In the genomic region with DNA sequence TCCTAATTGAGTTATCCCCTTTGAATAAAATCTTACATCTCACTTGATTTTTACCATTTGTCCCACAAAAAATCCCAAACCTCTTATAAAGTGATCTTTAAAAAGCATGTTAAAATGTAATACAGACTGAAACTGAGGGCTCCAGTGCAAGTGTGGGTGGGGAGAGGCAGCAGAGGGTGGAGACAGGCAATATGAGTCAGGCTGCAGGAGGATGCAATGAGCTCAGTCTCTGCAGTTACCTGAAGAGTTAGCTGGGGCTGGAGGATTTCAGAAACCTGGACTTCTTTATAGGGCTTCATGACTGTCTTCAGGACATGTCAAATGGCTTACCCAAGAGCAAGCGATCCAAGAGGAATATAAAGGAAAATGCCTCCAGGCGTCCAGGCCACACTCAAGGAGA, we compare ENCODE assay signal across 9 cellular contexts. TPM values are rescaled to one million over a fixed set of nuclear protein-coding genes. Genes with fewer than 3 reads are reported as not detected.
A peak's percentile ranks its signal among the peaks of the same experiment; 100 is the strongest.
DNase-seq lines count a peak whose midpoint lies in the region; ATAC-seq and TF ChIP-seq lines count a peak whose summit lies in the region.
"Had no signal": no experiment of that assay in that cellular context is flagged by ENCODE, and none has a peak within 500 bp of the region (broad histone marks: within the 10 kb centered on the region; RNA-seq: fewer than 3 reads in every experiment).

No MANE protein-coding gene starts in this region.

- H3K4me2 ChIP-seq in GM23338: no peak overlapping the region

- no peak for TF ChIP-seq CTCF in GM23338 (conservative IDR thresholded peaks at IDR 0.05; ENCODE audit: low read depth in 2 of 2)

- DNase-seq in activated CD4-positive, CD25-positive, alpha-beta regulatory T cell treated with anti-CD3 and anti-CD28 coated beads, Interleukin-2, amount 50 U/mL, for 72 hours: peak; percentile 43
- DNase-seq in activated naive CD8-positive, alpha-beta T cell treated with anti-CD3 and anti-CD28 coated beads, Interleukin-2, amount 10 ng/mL, durations not matched to agents 7 days and 5 days: peak; percentile 44
- DNase-seq in stimulated activated CD4-positive, alpha-beta T cell treated with anti-CD3 and anti-CD28 coated beads, Interleukin-1b, Interleukin-23, amount 100 ng/mL, for 48 hours: peak; percentile 49
- DNase-seq in 8988T (no peak), GM23338 (ENCODE audit: low spot score) (no peak)

- ATAC-seq in GM18511 (IDR thresholded peaks at IDR 0.05; ENCODE audit: unreplicated experiment) (peak; percentile 45), GM21723 (IDR thresholded peaks at IDR 0.05; ENCODE audit: unreplicated experiment) (no peak), GM23338 (no peak), HG03139 (IDR thresholded peaks at IDR 0.05; ENCODE audit: unreplicated experiment) (no peak)
- peak; percentile 99 for ATAC-seq in activated naive CD8-positive, alpha-beta T cell treated with anti-CD3 and anti-CD28 coated beads, Interleukin-2, amount 10 ng/mL, durations not matched to agents 7 days and 5 days (ENCODE audit: low read depth)

- peak overlapping the region; percentile 74 for H3K4me3 Mint-ChIP-seq in activated naive CD8-positive, alpha-beta T cell treated with anti-CD3 and anti-CD28 coated beads, Interleukin-2, amount 10 ng/mL, durations not matched to agents 7 days and 5 days
- no peak overlapping the region for H3K4me3 Mint-ChIP-seq in GM23338

- H4K20me1 ChIP-seq in GM23338 (replicated peaks; ENCODE audit: insufficient read depth): no peaks in the 10 kb centered on the region; the same call in 1 of the 2 replicates

- no peak overlapping the region for H3K4me3 ChIP-seq in GM23338

- no peak overlapping the region for H2AFZ ChIP-seq in GM23338

- H3K27ac ChIP-seq in GM23338 (ENCODE audit: low read depth): no peak overlapping the region
- H3K27ac ChIP-seq: epithelial cell of prostate had no signal

- no peaks in the 10 kb centered on the region for H3K9me2 ChIP-seq in GM23338 (ENCODE audit: insufficient read depth)

- peak overlapping the region; percentile 94 for H3K27ac Mint-ChIP-seq in activated naive CD8-positive, alpha-beta T cell treated with anti-CD3 and anti-CD28 coated beads, Interleukin-2, amount 10 ng/mL, durations not matched to agents 7 days and 5 days
- H3K27ac Mint-ChIP-seq in GM23338: no peak overlapping the region

- H3K9me3 Mint-ChIP-seq in activated naive CD8-positive, alpha-beta T cell treated with anti-CD3 and anti-CD28 coated beads, Interleukin-2, amount 10 ng/mL, durations not matched to agents 7 days and 5 days: no peaks in the 10 kb centered on the region
- no peaks in the 10 kb centered on the region for H3K9me3 Mint-ChIP-seq in GM23338

- no peaks in the 10 kb centered on the region for H3K36me3 ChIP-seq in GM23338 (ENCODE audit: insufficient read depth)

- H3K36me3 Mint-ChIP-seq in activated naive CD8-positive, alpha-beta T cell treated with anti-CD3 and anti-CD28 coated beads, Interleukin-2, amount 10 ng/mL, durations not matched to agents 7 days and 5 days: peaks cover 13% of the 10 kb centered on the region
- no peaks in the 10 kb centered on the region for H3K36me3 Mint-ChIP-seq in GM23338 (ENCODE audit: low read depth)

- H3K4me1 ChIP-seq in GM23338 (ENCODE audit: insufficient read depth): no peaks in the 10 kb centered on the region

- H3K27me3 Mint-ChIP-seq in activated naive CD8-positive, alpha-beta T cell treated with anti-CD3 and anti-CD28 coated beads, Interleukin-2, amount 10 ng/mL, durations not matched to agents 7 days and 5 days: no peaks in the 10 kb centered on the region
- H3K27me3 Mint-ChIP-seq in GM23338 (ENCODE audit: insufficient read depth, low read depth, poor library complexity): no peaks in the 10 kb centered on the region

- H3F3A ChIP-seq in GM23338 (replicated peaks; ENCODE audit: low read depth): no peaks in the 10 kb centered on the region

- no peaks in the 10 kb centered on the region for H3K27me3 ChIP-seq in GM23338 (ENCODE audit: insufficient read depth)

- no peaks in the 10 kb centered on the region for H3K79me2 ChIP-seq in GM23338 (replicated peaks; ENCODE audit: insufficient read depth)

- POLR2A ChIA-PET in activated naive CD8-positive, alpha-beta T cell treated with anti-CD3 and anti-CD28 coated beads, Interleukin-2, amount 10 ng/mL, durations not matched to agents 7 days and 5 days (lab: Charles Lee): interaction anchor here (0.9 to 1.2 kb wide), 3 partner anchors 13 to 21 kb away, joined by 3 to 9 read pairs (median 3); no protein-coding TSS in a partner anchor

- H3K4me1 Mint-ChIP-seq in activated naive CD8-positive, alpha-beta T cell treated with anti-CD3 and anti-CD28 coated beads, Interleukin-2, amount 10 ng/mL, durations not matched to agents 7 days and 5 days: peaks cover 53% of the 10 kb centered on the region
- H3K4me1 Mint-ChIP-seq in GM23338: no peaks in the 10 kb centered on the region

TF ChIP-seq in GM23338, 12 proteins besides CTCF, POLR2A, EP300 and RAD21:
- TF ChIP-seq STAT1 (IDR thresholded peaks at IDR 0.05; ENCODE audit: unreplicated experiment) (no peak), JUNB (IDR thresholded peaks at IDR 0.05; ENCODE audit: unreplicated experiment) (no peak), EZH2 (IDR thresholded peaks at IDR 0.05; ENCODE audit: low read depth, unreplicated experiment) (no peak), POLR2AphosphoS5 (IDR thresholded peaks at IDR 0.05; ENCODE audit: low read depth) (no peak), CREB1 (CRISPR knock-in tag; IDR thresholded peaks at IDR 0.05; ENCODE audit: low read depth) (no peak), NANOG (IDR thresholded peaks at IDR 0.05; ENCODE audit: borderline replicate concordance) (no peak), ZNF462 (CRISPR knock-in tag; IDR thresholded peaks at IDR 0.05) (no peak)

RNA-seq across cellular contexts. Expression of gene COLQ, which starts 14.3 kb away (rescaled TPM):
- total RNA-seq in activated naive CD8-positive, alpha-beta T cell treated with anti-CD3 and anti-CD28 coated beads, Interleukin-2, amount 10 ng/mL, durations not matched to agents 7 days and 5 days: 1 to 10 TPM; 3.5 to 4.1 TPM
- total RNA-seq in GM23338 (2014; rRNA removed; shearing (Covaris generic)): 0.66 and 2.0 TPM in 2 replicates
- 0.71 and 0.78 TPM in 2 replicates for polyA plus RNA-seq in GM23338 (2016; fragmentation: Nextera tagmentation; extraction: Ambion mirVana)

Comparison
In these comparisons a context has a peak if more than half of its experiments do, and no peak if none do; other contexts are left out.
1. ATAC-seq: peak in GM18511 (single experiment) and activated naive CD8-positive, alpha-beta T cell treated with anti-CD3 and anti-CD28 coated beads, Interleukin-2, amount 10 ng/mL, durations not matched to agents 7 days and 5 days (single experiment); none in GM21723 (single experiment), GM23338 (single experiment) and HG03139 (single experiment).
2. DNase-seq: peak in activated CD4-positive, CD25-positive, alpha-beta regulatory T cell treated with anti-CD3 and anti-CD28 coated beads, Interleukin-2, amount 50 U/mL, for 72 hours (single experiment), activated naive CD8-positive, alpha-beta T cell treated with anti-CD3 and anti-CD28 coated beads, Interleukin-2, amount 10 ng/mL, durations not matched to agents 7 days and 5 days (single experiment) and stimulated activated CD4-positive, alpha-beta T cell treated with anti-CD3 and anti-CD28 coated beads, Interleukin-1b, Interleukin-23, amount 100 ng/mL, for 48 hours (single experiment); none in 8988T (single experiment) and GM23338 (single experiment).